ENCODE assay signal across 12 cellular contexts in the genomic region with DNA sequence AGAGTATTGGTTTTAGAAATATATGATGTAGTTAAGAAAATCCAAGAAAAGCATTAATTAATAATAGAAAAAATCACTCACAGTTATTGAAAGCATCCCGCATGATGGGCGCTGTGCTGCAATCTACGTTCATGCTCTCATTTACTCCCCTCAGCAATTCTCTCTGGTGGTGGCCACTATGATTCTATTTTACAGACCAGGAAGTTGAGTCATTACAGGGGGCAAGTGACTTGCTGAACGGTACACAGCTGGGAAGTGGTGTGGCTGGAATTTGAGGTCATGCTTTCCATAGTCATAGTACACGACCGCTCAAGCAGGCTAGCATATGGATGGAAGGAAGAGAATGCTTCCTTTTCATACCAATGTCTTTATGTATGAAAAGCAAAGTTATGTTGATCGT.
A peak's percentile ranks its signal among the peaks of the same experiment; 100 is the strongest.
DNase-seq lines count a peak whose midpoint lies in the region; TF ChIP-seq lines count a peak whose summit lies in the region.
"Had no signal": no experiment of that assay in that cellular context is flagged by ENCODE, and none has a peak within 500 bp of the region (broad histone marks: within the 10 kb centered on the region; RNA-seq: fewer than 3 reads in every experiment).

No MANE protein-coding gene starts in this region.

- no peak for TF ChIP-seq POLR2A in testis (IDR thresholded peaks at IDR 0.05)

- H3K9me3 ChIP-seq in testis: no peaks in the 10 kb centered on the region
- H3K9me3 ChIP-seq: spleen had no signal

- H3K27ac ChIP-seq in testis (no peak overlapping the region), RWPE1 (no peak overlapping the region)

- no peaks in the 10 kb centered on the region for H3K36me3 ChIP-seq in testis (ENCODE audit: low read depth, missing control alignments)
- H3K36me3 ChIP-seq: spleen had no signal

- TF ChIP-seq CTCF in WI38 (IDR thresholded peaks at IDR 0.05; ENCODE audit: low read depth, low read length): no peak
- no peak for TF ChIP-seq CTCF in fibroblast of villous mesenchyme (IDR thresholded peaks at IDR 0.05; ENCODE audit: insufficient read depth, low read depth, low read length)
- no peak for TF ChIP-seq CTCF in testis (IDR thresholded peaks at IDR 0.05)
- no peak for TF ChIP-seq CTCF in RWPE1 (conservative IDR thresholded peaks at IDR 0.05; ENCODE audit: low read depth)

- intact Hi-C loops in testis (cut with DNase I; ENCODE audit: low total_unique reads): no loop called here
- intact Hi-C loops in posterior cingulate gyrus (cut with DNase I): no loop called here

- POLR2A ChIA-PET in RWPE1 (lab: Yijun Ruan, JAX; ENCODE audit: low non-redundant PET): no interaction called here

- WGBS in testis, 2 donors: 89 to 90% methylated on average over 7 of the region's 7 CpGs

- H3K4me1 ChIP-seq in testis: peaks cover 8% of the 10 kb centered on the region
- H3K4me1 ChIP-seq: spleen had no signal

- H3K27me3 ChIP-seq in testis: no peaks in the 10 kb centered on the region
- H3K27me3 ChIP-seq: spleen had no signal

- CTCF ChIA-PET in RWPE1 (lab: Yijun Ruan, JAX): interaction anchor here (0.6 to 0.7 kb wide), 2 partner anchors 12 to 77 kb away, joined by 4 read pairs; no protein-coding TSS in a partner anchor

- DNase-seq in HCEC 1CT: peak; percentile 99
- DNase-seq in fibroblast of villous mesenchyme (ENCODE audit: low read depth): peak; percentile 91
- peak; percentile 72 for DNase-seq in smooth muscle cell of the brain vasculature (ENCODE audit: low read depth, low spot score)
- DNase-seq in testis: no peak
- no peak for DNase-seq in posterior cingulate gyrus
- no peak for DNase-seq in RWPE1 (ENCODE audit: low spot score)
- no peak for DNase-seq in NCI-H510A treated with DMSO at 0.1 percent for 48 hours (lab: John Stamatoyannopoulos, UW)
- DNase-seq: activated CD4-positive, alpha-beta T cell treated with anti-CD3 and anti-CD28 coated beads for 48 hours; MV-4-11; NCI-H524 treated with DMSO at 0.1 percent for 48 hours; spleen had no signal

- H3K4me3 ChIP-seq in WI38 (ENCODE audit: low read depth, low read length) (peak overlapping the region; percentile 34), fibroblast of villous mesenchyme (ENCODE audit: low read depth, low read length) (no peak overlapping the region), testis (no peak overlapping the region)
- H3K4me3 ChIP-seq: spleen had no signal

Comparison
In these comparisons a context has a peak if more than half of its experiments do, and no peak if none do; other contexts are left out.
1. DNase-seq: peak in HCEC 1CT (single experiment), fibroblast of villous mesenchyme (single experiment) and smooth muscle cell of the brain vasculature (single experiment); none in testis (single experiment), posterior cingulate gyrus (0 of 10), RWPE1 (single experiment) and NCI-H510A treated with DMSO at 0.1 percent for 48 hours (single experiment).